13 cellular contexts compared by ENCODE assay signal in genomic region chr2:219451626-219452360, GRCh38. TPM values are rescaled to one million over a fixed set of nuclear protein-coding genes. Genes with fewer than 3 reads are reported as not detected.
DNase-seq lines count a peak whose midpoint lies in the region; ATAC-seq and TF ChIP-seq lines count a peak whose summit lies in the region.
"Had no signal": no experiment of that assay in that cellular context is flagged by ENCODE, and none has a peak within 500 bp of the region (broad histone marks: within the 10 kb centered on the region; RNA-seq: fewer than 3 reads in every experiment).

No MANE protein-coding gene starts in this region.

- H3K36me3 ChIP-seq in MG63 (peaks cover 22% of the 10 kb centered on the region), tibial artery (peaks cover 25 to 63% (median 41%) of the 10 kb centered on the region in 3 donors)
- H3K36me3 ChIP-seq: pancreas had no signal

- H3K27ac Mint-ChIP-seq in mesothelial cell of epicardium (peak overlapping the region; percentile 19), nephron progenitor cell (no peak overlapping the region)
- H3K27ac Mint-ChIP-seq: activated naive CD4-positive, alpha-beta T cell treated with anti-CD3 and anti-CD28 coated beads, Interleukin-2, amount 50 U/mL, for 72 hours had no signal

- DNase-seq in MG63: peak; percentile 68
- DNase-seq in caudate nucleus (lab: John Stamatoyannopoulos, UW): peak in 8 of 61 donors; percentile 19 to 68 (median 28)
- DNase-seq in mesothelial cell of epicardium (ENCODE audit: low spot score in 2 of 2, unreplicated experiment in 2 of 2): no peak
- peak; percentile 89 to 97 for DNase-seq in tibial artery
- no peak for DNase-seq in nephron progenitor cell
- DNase-seq in T-helper 1 cell: no peak
- DNase-seq: activated CD4-positive, alpha-beta T cell treated with anti-CD3 and anti-CD28 coated beads, Interleukin-2, amount 50 U/mL, for 1 hour; KBM-7 had no signal

- ATAC-seq in HG02798 (IDR thresholded peaks at IDR 0.05; ENCODE audit: poor library complexity, unreplicated experiment): no peak
- ATAC-seq: activated naive CD4-positive, alpha-beta T cell treated with anti-CD3 and anti-CD28 coated beads, Interleukin-2, amount 50 U/mL, for 72 hours had no signal

- intact Hi-C loops in tibial artery (cut with DNase I; ENCODE audit: low total_unique reads): loop anchor here (2.0 kb wide), 1 partner anchor 17 kb away; the partner anchor contains the start of gene SPEG

- peak overlapping the region; percentile 70 for H3K27ac ChIP-seq in caudate nucleus (ENCODE audit: low read depth, low read length)
- peak overlapping the region; percentile 96 to 97 for H3K27ac ChIP-seq in tibial artery
- H3K27ac ChIP-seq: pancreas had no signal

- H3K4me3 ChIP-seq in MG63 (no peak overlapping the region), tibial artery (peak overlapping the region; percentile 77 to 85)
- H3K4me3 ChIP-seq: pancreas had no signal

- H3K4me3 Mint-ChIP-seq in mesothelial cell of epicardium: no peak overlapping the region
- H3K4me3 Mint-ChIP-seq in nephron progenitor cell: no peak overlapping the region

- peaks cover 0 to 96% (median 83%) of the 10 kb centered on the region in 4 donors for H3K4me1 ChIP-seq in tibial artery
- H3K4me1 ChIP-seq: pancreas had no signal

- H3K9me3 ChIP-seq in MG63 (no peaks in the 10 kb centered on the region), tibial artery (no peaks in the 10 kb centered on the region)
- H3K9me3 ChIP-seq: pancreas had no signal

- peaks cover 21% of the 10 kb centered on the region for H3K4me1 Mint-ChIP-seq in mesothelial cell of epicardium
- H3K4me1 Mint-ChIP-seq in nephron progenitor cell: peaks cover 44% of the 10 kb centered on the region

- H3K9me3 Mint-ChIP-seq in mesothelial cell of epicardium (no peaks in the 10 kb centered on the region), nephron progenitor cell (no peaks in the 10 kb centered on the region)
- H3K9me3 Mint-ChIP-seq: activated naive CD4-positive, alpha-beta T cell treated with anti-CD3 and anti-CD28 coated beads, Interleukin-2, amount 50 U/mL, for 72 hours had no signal

- peaks cover 15% of the 10 kb centered on the region for H3K27me3 Mint-ChIP-seq in mesothelial cell of epicardium (ENCODE audit: low read depth)
- H3K27me3 Mint-ChIP-seq in nephron progenitor cell (ENCODE audit: low read depth, poor library complexity): peaks cover 41% of the 10 kb centered on the region

- TF ChIP-seq CTCF in mesothelial cell of epicardium (IDR thresholded peaks at IDR 0.05; ENCODE audit: unreplicated experiment): no peak
- TF ChIP-seq CTCF in tibial artery (IDR thresholded peaks at IDR 0.05): no peak
- no peak for TF ChIP-seq CTCF in nephron progenitor cell (IDR thresholded peaks at IDR 0.05)

- H3K36me3 Mint-ChIP-seq in mesothelial cell of epicardium (peaks cover 12% of the 10 kb centered on the region), nephron progenitor cell (ENCODE audit: low read depth) (peaks cover 6% of the 10 kb centered on the region)
- H3K36me3 Mint-ChIP-seq: activated naive CD4-positive, alpha-beta T cell treated with anti-CD3 and anti-CD28 coated beads, Interleukin-2, amount 50 U/mL, for 72 hours had no signal

- H3K27me3 ChIP-seq in MG63 (no peaks in the 10 kb centered on the region), tibial artery (no peaks in the 10 kb centered on the region)

RNA-seq across cellular contexts. Expression of gene SPEG, which starts 17.1 kb away (rescaled TPM):
- total RNA-seq in MG63 (2014; rRNA removed; shearing (Covaris generic); ENCODE audit: low replicate concordance): 11.6 and 12.6 TPM in 2 replicates
- total RNA-seq in mesothelial cell of epicardium: 95.4 to 97.7 TPM (median 97.7 TPM) in 3 replicates

RNA-seq across cellular contexts. Expression of gene DES, which starts 33.6 kb away (rescaled TPM):
- 3.8 and 22.6 TPM in 2 replicates for total RNA-seq in MG63 (2014; rRNA removed; shearing (Covaris generic); ENCODE audit: low replicate concordance)
- 33.0 to 38.5 TPM (median 37.0 TPM) in 3 replicates for total RNA-seq in mesothelial cell of epicardium
- total RNA-seq: activated naive CD4-positive, alpha-beta T cell treated with anti-CD3 and anti-CD28 coated beads, Interleukin-2, amount 50 U/mL, for 72 hours; epithelial cell of proximal tubule; SK-MEL-5 had no signal

RNA-seq across cellular contexts. Expression of gene GMPPA, which starts 46.9 kb away (rescaled TPM):
- 61.4 and 89.6 TPM in 2 replicates for total RNA-seq in MG63 (2014; rRNA removed; shearing (Covaris generic); ENCODE audit: low replicate concordance)
- total RNA-seq in mesothelial cell of epicardium: 34.5 to 37.3 TPM (median 36.0 TPM) in 3 replicates

Comparison
In these comparisons a context has a peak if more than half of its experiments do, and no peak if none do; other contexts are left out.
1. DNase-seq: peak in MG63 (single experiment) and tibial artery (2 of 2); none in mesothelial cell of epicardium (0 of 2), nephron progenitor cell (single experiment) and T-helper 1 cell (0 of 5).